Comparison of ENCODE assay signal across 19 cellular contexts in genomic region chr6:21037453-21037852, GRCh38.
A peak's percentile ranks its signal among the peaks of the same experiment; 100 is the strongest.
DNase-seq lines count a peak whose midpoint lies in the region; ATAC-seq lines count a peak whose summit lies in the region.
"Had no signal": no experiment of that assay in that cellular context is flagged by ENCODE, and none has a peak within 500 bp of the region (broad histone marks: within the 10 kb centered on the region; RNA-seq: fewer than 3 reads in every experiment).

No MANE protein-coding gene starts in this region.

- no peak for DNase-seq in stimulated activated CD4-positive, alpha-beta T cell treated with anti-CD3 and anti-CD28 coated beads, Interleukin-12 subunit alpha, Interleukin-12 subunit beta, amount 100 ng/mL, for 4 hours
- DNase-seq in ecto neural progenitor cell (ENCODE audit: low spot score) (no peak), DMS153 (lab: John Stamatoyannopoulos, UW) (no peak)
- DNase-seq: activated CD4-positive, alpha-beta T cell treated with anti-CD3 and anti-CD28 coated beads, Interleukin-2, amount 10 ng/mL, durations not matched to agents 7 days and 5 days; activated naive CD8-positive, alpha-beta T cell treated with anti-CD3 and anti-CD28 coated beads, Interleukin-2, amount 10 ng/mL, durations not matched to agents 7 days and 5 days; activated T-cell treated with anti-CD3 and anti-CD28 coated beads, Interleukin-2, amount 50 U/mL, for 4 hours; GOT3; heart right ventricle; kidney; midbrain; NCI-H1694; NCI-H446 treated with DMSO at 0.1 percent for 48 hours; stimulated activated CD4-positive, alpha-beta T cell treated with anti-CD3 and anti-CD28 coated beads, Interleukin-2, amount 100 ng/mL, for 24 hours; testis had no signal

- ATAC-seq in GM18907 (IDR thresholded peaks at IDR 0.05; ENCODE audit: unreplicated experiment) = peak; percentile 76
- ATAC-seq in HG02642 (IDR thresholded peaks at IDR 0.05; ENCODE audit: poor library complexity, unreplicated experiment) = peak; percentile 78
- peak; percentile 57 for ATAC-seq in HG03442 (IDR thresholded peaks at IDR 0.05; ENCODE audit: unreplicated experiment)
- no peak for ATAC-seq in GM21619 (IDR thresholded peaks at IDR 0.05; ENCODE audit: unreplicated experiment)
- ATAC-seq: activated T-cell treated with anti-CD3 and anti-CD28 coated beads, Interleukin-2, amount 50 U/mL, for 4 hours; heart right ventricle; sciatic nerve had no signal
